Comparison of ENCODE assay signal across 1 cellular context in genomic region chr1:100264081-100264480, GRCh38.
TF ChIP-seq lines count a peak whose summit lies in the region.

No MANE protein-coding gene starts in this region.

TF ChIP-seq in K562, 482 proteins besides CTCF, POLR2A, EP300 and RAD21:
- TF ChIP-seq TRIM24 (IDR thresholded peaks at IDR 0.05) (peak in 1 of 2 experiments; percentile 36; a peak in 1 of 4 replicates), ZBTB33 (CRISPR knock-in tag; IDR thresholded peaks at IDR 0.05) (peak; percentile 91)
